11 cellular contexts compared by ENCODE assay signal in the genomic region with DNA sequence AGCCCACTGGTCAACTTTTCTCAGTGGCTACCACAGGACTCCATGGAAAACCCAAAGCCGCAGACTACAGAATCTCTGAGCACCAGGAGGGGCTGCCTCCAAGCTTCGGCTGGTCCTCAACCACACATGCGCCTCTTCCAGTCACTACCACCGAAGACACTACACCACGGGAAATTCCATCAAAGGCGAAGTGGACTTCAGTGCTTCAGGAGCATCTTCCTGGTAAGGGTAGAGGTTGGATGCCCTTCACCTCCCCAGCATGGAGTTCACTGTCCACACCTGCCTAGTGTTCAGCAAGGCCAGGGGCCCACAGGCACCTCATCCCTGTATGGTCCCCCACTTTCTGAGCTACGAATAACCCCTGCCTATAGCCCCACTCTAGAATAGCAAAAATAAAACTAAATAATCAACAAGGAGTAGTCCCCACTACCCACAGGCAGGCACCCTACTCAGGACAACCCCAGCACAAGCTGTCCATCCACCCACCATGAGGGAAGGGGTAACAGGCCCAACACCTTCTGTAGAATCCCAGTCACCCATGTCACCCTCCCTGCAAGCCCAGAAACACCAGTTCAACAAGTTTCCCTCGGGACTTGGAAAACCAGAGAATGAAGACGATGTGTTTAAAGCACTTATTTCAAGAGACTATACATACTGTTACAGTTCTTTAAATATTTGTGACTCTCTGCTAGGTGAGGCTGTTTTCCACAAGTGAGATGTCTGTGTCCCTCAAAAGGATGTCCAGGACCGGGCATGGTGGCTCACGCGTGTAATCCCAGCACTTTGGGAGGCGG. TPM values are rescaled to one million over a fixed set of nuclear protein-coding genes. Genes with fewer than 3 reads are reported as not detected.
DNase-seq lines count a peak whose midpoint lies in the region; ATAC-seq and TF ChIP-seq lines count a peak whose summit lies in the region.
"Had no signal": no experiment of that assay in that cellular context is flagged by ENCODE, and none has a peak within 500 bp of the region (broad histone marks: within the 10 kb centered on the region; RNA-seq: fewer than 3 reads in every experiment).

No MANE protein-coding gene starts in this region.

- intact Hi-C loops in left ventricle myocardium inferior (cut with micrococcal nuclease) (no loop called here), Right ventricle myocardium inferior (cut with DNase I) (no loop called here)
- intact Hi-C loops in activated CD4-positive, alpha-beta memory T cell treated with anti-CD3 and anti-CD28 coated beads for 36 hours (cut with micrococcal nuclease) = loop anchor here (5.0 to 10.0 kb wide), 2 partner anchors 225 to 733 kb away; a partner anchor contains a TSS

- DNase-seq in left ventricle myocardium inferior (no peak), Right ventricle myocardium inferior (ENCODE audit: missing footprints) (no peak), thoracic aorta (ENCODE audit: low spot score) (no peak), erythroblast (lab: John Stamatoyannopoulos, UW) (no peak), NCI-H2171 (lab: John Stamatoyannopoulos, UW) (no peak)
- DNase-seq in activated CD4-positive, alpha-beta memory T cell treated with anti-CD3 and anti-CD28 coated beads for 36 hours = no peak
- DNase-seq: activated CD8-positive, alpha-beta memory T cell treated with anti-CD3 and anti-CD28 coated beads for 24 hours; midbrain; NCI-H510A treated with DMSO at 0.1 percent for 48 hours had no signal

- no peak overlapping the region for H3K27ac Mint-ChIP-seq in activated CD4-positive, alpha-beta memory T cell treated with anti-CD3 and anti-CD28 coated beads for 36 hours

- no peak for TF ChIP-seq POLR2A in erythroblast (IDR thresholded peaks at IDR 0.05; ENCODE audit: low read length)

- peak overlapping the region; percentile 14 for H3K9ac ChIP-seq in iPS-15b (ENCODE audit: low read depth, low read length)

- H3K9me3 ChIP-seq in left ventricle myocardium inferior (replicated peaks) = no peaks in the 10 kb centered on the region
- no peaks in the 10 kb centered on the region for H3K9me3 ChIP-seq in iPS-15b (ENCODE audit: control insufficient read depth, insufficient read depth, low read length)
- H3K9me3 ChIP-seq in thoracic aorta = no peaks in the 10 kb centered on the region

- H3K4me1 ChIP-seq in left ventricle myocardium inferior (peaks cover 90% of the 10 kb centered on the region), iPS-15b (ENCODE audit: control insufficient read depth, insufficient read depth, low read length) (peaks cover 11% of the 10 kb centered on the region), thoracic aorta (ENCODE audit: control insufficient read depth in 1 of 2, low read depth in 2 of 2) (peaks cover 31 to 55% of the 10 kb centered on the region in 2 donors)

- peak overlapping the region; percentile 90 for H3K4me3 Mint-ChIP-seq in activated CD4-positive, alpha-beta memory T cell treated with anti-CD3 and anti-CD28 coated beads for 36 hours

- H3K27me3 ChIP-seq in left ventricle myocardium inferior (ENCODE audit: low read depth) (no peaks in the 10 kb centered on the region), iPS-15b (ENCODE audit: control insufficient read depth, insufficient read depth, low read length) (no peaks in the 10 kb centered on the region), thoracic aorta (replicated peaks; ENCODE audit: insufficient read depth) (no peaks in the 10 kb centered on the region)

- peaks cover 45% of the 10 kb centered on the region for H3K4me1 Mint-ChIP-seq in activated CD4-positive, alpha-beta memory T cell treated with anti-CD3 and anti-CD28 coated beads for 36 hours (ENCODE audit: low read depth)

- ATAC-seq in Right ventricle myocardium inferior (no peak), thoracic aorta (ENCODE audit: insufficient number of reproducible peaks, low FRiP score, low read depth) (no peak), GM21786 (IDR thresholded peaks at IDR 0.05; ENCODE audit: unreplicated experiment) (no peak)

- H3K4me3 ChIP-seq in left ventricle myocardium inferior (peak overlapping the region; percentile 93), iPS-15b (ENCODE audit: low read depth, low read length) (no peak overlapping the region), thoracic aorta (no peak overlapping the region)

- H3K36me3 Mint-ChIP-seq in activated CD4-positive, alpha-beta memory T cell treated with anti-CD3 and anti-CD28 coated beads for 36 hours = peaks cover 21% of the 10 kb centered on the region

- no peaks in the 10 kb centered on the region for H3K9me3 Mint-ChIP-seq in activated CD4-positive, alpha-beta memory T cell treated with anti-CD3 and anti-CD28 coated beads for 36 hours

- H3K36me3 ChIP-seq in left ventricle myocardium inferior (peaks cover 7% of the 10 kb centered on the region), iPS-15b (ENCODE audit: control insufficient read depth, insufficient read depth, low read length) (peaks cover 8% of the 10 kb centered on the region), thoracic aorta (no peaks in the 10 kb centered on the region)

- CTCF ChIA-PET in activated CD4-positive, alpha-beta memory T cell treated with anti-CD3 and anti-CD28 coated beads for 36 hours (lab: Charles Lee) = interaction anchor here (8.5 kb wide), 1 partner anchor 37 kb away, joined by 41 read pairs; no protein-coding TSS in a partner anchor

- H3K27me3 Mint-ChIP-seq in activated CD4-positive, alpha-beta memory T cell treated with anti-CD3 and anti-CD28 coated beads for 36 hours = no peaks in the 10 kb centered on the region

- no peak for TF ChIP-seq CTCF in left ventricle myocardium inferior (IDR thresholded peaks at IDR 0.05; ENCODE audit: borderline replicate concordance)
- no peak for TF ChIP-seq CTCF in thoracic aorta (IDR thresholded peaks at IDR 0.05)

- H3K27ac ChIP-seq in left ventricle myocardium inferior (replicated peaks) = peak overlapping the region; percentile 100
- peak overlapping the region; percentile 100 for H3K27ac ChIP-seq in thoracic aorta

- POLR2A ChIA-PET in activated CD4-positive, alpha-beta memory T cell treated with anti-CD3 and anti-CD28 coated beads for 36 hours (lab: Charles Lee) = interaction anchor here (1.2 kb wide), 1 partner anchor 147 kb away, joined by 3 read pairs; no protein-coding TSS in a partner anchor

RNA-seq across cellular contexts. Expression of a gene that starts 2.6 kb away (rescaled TPM):
- total RNA-seq in left ventricle myocardium inferior (501 TPM), Right ventricle myocardium inferior (458 TPM), thoracic aorta (100 to 1,000 TPM in 1 of 2 donors, 10 to 100 TPM in 1; 77.0 to 112 TPM)
- 100 to 1,000 TPM; 407 to 416 TPM for total RNA-seq in activated CD4-positive, alpha-beta memory T cell treated with anti-CD3 and anti-CD28 coated beads for 36 hours

RNA-seq across cellular contexts. Expression of a gene that starts 33.7 kb away (rescaled TPM):
- total RNA-seq in left ventricle myocardium inferior (34.4 TPM), Right ventricle myocardium inferior (34.1 TPM), thoracic aorta (10 to 100 TPM; 39.5 to 56.1 TPM)
- total RNA-seq in activated CD4-positive, alpha-beta memory T cell treated with anti-CD3 and anti-CD28 coated beads for 36 hours = 10 to 100 TPM; 23.7 to 26.7 TPM
